ENCODE assay signal across 24 cellular contexts in the genomic region with DNA sequence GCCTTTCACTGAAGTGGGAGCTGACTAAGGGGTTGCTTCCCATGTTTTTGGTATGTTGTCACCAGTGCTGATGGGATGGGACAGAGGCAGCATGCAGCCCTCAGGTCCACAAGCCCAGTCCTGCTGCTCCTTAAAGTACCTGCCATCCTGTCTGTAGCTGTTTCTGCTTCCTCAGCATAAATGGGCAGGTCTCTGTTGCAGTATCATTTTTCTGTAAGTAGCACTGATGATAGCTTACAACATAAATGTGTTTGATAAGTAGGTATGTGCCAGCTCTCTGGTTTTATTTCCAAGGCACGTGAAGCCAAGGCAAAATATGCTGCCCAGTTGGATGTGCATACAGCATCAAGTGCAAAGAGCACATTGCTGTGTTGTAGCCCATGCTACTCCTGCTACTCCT.
"Had no signal": no experiment of that assay in that cellular context is flagged by ENCODE, and none has a peak within 500 bp of the region (broad histone marks: within the 10 kb centered on the region; RNA-seq: fewer than 3 reads in every experiment).

No MANE protein-coding gene starts in this region.

- H3K27ac ChIP-seq: dorsolateral prefrontal cortex, suprapubic skin, upper lobe of left lung, vagina had no signal

- ATAC-seq: esophagus mucosa, gastrocnemius medialis, left ventricle myocardium superior had no signal

- H3K27me3 ChIP-seq: dorsolateral prefrontal cortex, gastrocnemius medialis, sigmoid colon, suprapubic skin, tibial artery, upper lobe of left lung, vagina had no signal

- DNase-seq: cortex of kidney; dorsolateral prefrontal cortex; effector CD8-positive, alpha-beta T cell; gastrocnemius medialis; glutamatergic neuron; immature natural killer cell; left ventricle myocardium superior; mesenchymal stem cell; naive B cell; nephron progenitor cell; posterior cingulate gyrus; sigmoid colon; stimulated activated CD4-positive, alpha-beta T cell treated with anti-CD3 and anti-CD28 coated beads, Interleukin-2, amount 100 ng/mL, for 24 hours; stimulated activated CD4-positive, alpha-beta T cell treated with anti-CD3 and anti-CD28 coated beads, Interleukin-4, amount 100 ng/mL, for 4 hours; stimulated activated naive CD4-positive, alpha-beta T cell; tibial artery; upper lobe of left lung had no signal

- H3K4me3 Mint-ChIP-seq: immature natural killer cell, naive B cell, nephron progenitor cell had no signal

- FAIRE-seq: endometrium, keratinocyte had no signal

- H3K9me3 ChIP-seq: gastrocnemius medialis, sigmoid colon, suprapubic skin, tibial artery, upper lobe of left lung, vagina had no signal

- H3K4me3 ChIP-seq: dorsolateral prefrontal cortex, gastrocnemius medialis, lung, sigmoid colon, skin epidermis, suprapubic skin, tibial artery, upper lobe of left lung, vagina had no signal

- H3K9me3 Mint-ChIP-seq: immature natural killer cell, naive B cell, nephron progenitor cell had no signal

- H3K27ac Mint-ChIP-seq: immature natural killer cell, naive B cell, nephron progenitor cell had no signal

- H3K27me3 Mint-ChIP-seq: naive B cell had no signal
